23 cellular contexts compared by ENCODE assay signal in the genomic region with DNA sequence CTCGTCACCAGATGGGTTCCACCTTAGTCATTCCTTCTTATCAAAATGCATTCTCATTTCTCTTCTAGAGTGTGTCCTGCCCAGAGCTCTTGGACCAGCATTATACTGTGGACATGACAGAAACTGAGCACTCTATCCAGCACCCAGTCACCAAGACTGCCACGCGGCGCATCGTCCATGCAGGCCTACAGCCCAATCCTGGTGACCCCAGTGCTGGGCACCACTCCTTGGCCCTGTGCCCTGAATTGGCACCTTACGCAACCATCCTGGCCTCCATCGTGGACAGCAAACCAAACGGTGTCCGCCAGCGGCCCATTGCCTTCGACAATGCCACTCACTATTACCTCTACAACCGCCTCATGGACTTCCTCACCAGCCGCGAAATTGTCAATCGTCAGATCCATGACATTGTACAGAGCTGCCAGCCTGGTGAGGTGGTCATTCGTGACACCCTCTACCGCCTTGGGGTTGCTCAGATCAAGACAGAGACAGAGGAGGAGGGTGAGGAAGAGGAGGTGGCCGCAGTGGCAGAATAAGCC. TPM values are rescaled to one million over a fixed set of nuclear protein-coding genes. Genes with fewer than 3 reads are reported as not detected.
"Had no signal": no experiment of that assay in that cellular context is flagged by ENCODE, and none has a peak within 500 bp of the region (broad histone marks: within the 10 kb centered on the region; RNA-seq: fewer than 3 reads in every experiment).

No MANE protein-coding gene starts in this region.

- H3K27ac ChIP-seq: gastroesophageal sphincter, pancreas, psoas muscle, right atrium auricular region, tibial artery, VCaP had no signal

- H3K4me1 Mint-ChIP-seq: activated naive CD4-positive, alpha-beta T cell treated with anti-CD3 and anti-CD28 coated beads, Interleukin-2, amount 10 ng/mL, durations not matched to agents 7 days and 5 days; brain; mesothelial cell of epicardium had no signal

- H3K27me3 Mint-ChIP-seq: activated naive CD4-positive, alpha-beta T cell treated with anti-CD3 and anti-CD28 coated beads, Interleukin-2, amount 10 ng/mL, durations not matched to agents 7 days and 5 days; activated naive CD8-positive, alpha-beta T cell treated with anti-CD3 and anti-CD28 coated beads, Interleukin-2, amount 50 U/mL, for 24 hours; brain; effector memory CD8-positive, alpha-beta T cell; naive thymus-derived CD8-positive, alpha-beta T cell; stimulated activated naive CD8-positive, alpha-beta T cell treated with anti-CD3 and anti-CD28 coated beads, Interleukin-15, Interleukin-2, amounts not matched to agents 100 ng/mL and 50 ng/mL, for 24 hours had no signal

- H3K27ac Mint-ChIP-seq: activated naive CD4-positive, alpha-beta T cell treated with anti-CD3 and anti-CD28 coated beads, Interleukin-2, amount 10 ng/mL, durations not matched to agents 7 days and 5 days; activated naive CD8-positive, alpha-beta T cell treated with anti-CD3 and anti-CD28 coated beads, Interleukin-2, amount 50 U/mL, for 24 hours; effector memory CD8-positive, alpha-beta T cell; mesothelial cell of epicardium; stimulated activated naive CD8-positive, alpha-beta T cell treated with anti-CD3 and anti-CD28 coated beads, Interleukin-15, Interleukin-2, amounts not matched to agents 100 ng/mL and 50 ng/mL, for 24 hours; T-helper 2 cell treated with Interferon-gamma antibody and Interleukin-4, amounts not matched to agents 5 μg/mL and 100 μg/mL, for 36 hours had no signal

- H3K9me3 Mint-ChIP-seq: activated naive CD4-positive, alpha-beta T cell treated with anti-CD3 and anti-CD28 coated beads, Interleukin-2, amount 10 ng/mL, durations not matched to agents 7 days and 5 days; activated naive CD8-positive, alpha-beta T cell treated with anti-CD3 and anti-CD28 coated beads, Interleukin-2, amount 50 U/mL, for 24 hours; brain; effector memory CD8-positive, alpha-beta T cell; mesothelial cell of epicardium; naive thymus-derived CD8-positive, alpha-beta T cell; stimulated activated naive CD8-positive, alpha-beta T cell treated with anti-CD3 and anti-CD28 coated beads, Interleukin-15, Interleukin-2, amounts not matched to agents 100 ng/mL and 50 ng/mL, for 24 hours; T-helper 2 cell treated with Interferon-gamma antibody and Interleukin-4, amounts not matched to agents 5 μg/mL and 100 μg/mL, for 36 hours had no signal

- H3K4me1 ChIP-seq: gastroesophageal sphincter, pancreas, psoas muscle, right atrium auricular region, tibial artery had no signal

- H3K4me3 Mint-ChIP-seq: activated CD8-positive, alpha-beta T cell treated with anti-CD3 and anti-CD28 coated beads, Interleukin-2, amount 10 ng/mL, durations not matched to agents 7 days and 5 days; activated naive CD4-positive, alpha-beta T cell treated with anti-CD3 and anti-CD28 coated beads, Interleukin-2, amount 10 ng/mL, durations not matched to agents 7 days and 5 days; activated naive CD8-positive, alpha-beta T cell treated with anti-CD3 and anti-CD28 coated beads, Interleukin-2, amount 50 U/mL, for 24 hours; brain; effector memory CD8-positive, alpha-beta T cell; mesothelial cell of epicardium; naive thymus-derived CD8-positive, alpha-beta T cell; stimulated activated naive CD8-positive, alpha-beta T cell treated with anti-CD3 and anti-CD28 coated beads, Interleukin-15, Interleukin-2, amounts not matched to agents 100 ng/mL and 50 ng/mL, for 24 hours; T-helper 2 cell treated with Interferon-gamma antibody and Interleukin-4, amounts not matched to agents 5 μg/mL and 100 μg/mL, for 36 hours had no signal

- H3K9me3 ChIP-seq: gastroesophageal sphincter, pancreas, psoas muscle, right atrium auricular region, tibial artery had no signal

- H3K4me3 ChIP-seq: gastroesophageal sphincter, pancreas, psoas muscle, right atrium auricular region, tibial artery had no signal

- H3K27me3 ChIP-seq: gastroesophageal sphincter, pancreas, right atrium auricular region, tibial artery had no signal

- DNase-seq: activated CD4-positive, alpha-beta T cell treated with anti-CD3 and anti-CD28 coated beads, Interleukin-2, amount 50 U/mL, for 1 hour; activated CD8-positive, alpha-beta T cell treated with anti-CD3 and anti-CD28 coated beads, Interleukin-2, amount 10 ng/mL, durations not matched to agents 7 days and 5 days; activated effector memory CD4-positive, alpha-beta T cell treated with Interleukin-2 at 50 U/mL for 16 hours; activated naive CD4-positive, alpha-beta T cell treated with anti-CD3 and anti-CD28 coated beads, Interleukin-2, amount 10 ng/mL, durations not matched to agents 7 days and 5 days; activated naive CD8-positive, alpha-beta T cell treated with anti-CD3 and anti-CD28 coated beads, Interleukin-2, amount 50 U/mL, for 24 hours; activated T-cell treated with anti-CD3 and anti-CD28 coated beads, Interleukin-2, amount 50 U/mL, for 48 hours; effector memory CD8-positive, alpha-beta T cell; hypothalamus; left ventricle myocardium superior; mammary epithelial cell; naive thymus-derived CD8-positive, alpha-beta T cell; stimulated activated CD4-positive, alpha-beta T cell treated with anti-CD3 and anti-CD28 coated beads, Interleukin-12 subunit alpha, Interleukin-12 subunit beta, amount 100 ng/mL, for 4 hours; tibial artery had no signal

RNA-seq across cellular contexts. Expression of gene CSF1R, which starts 34.6 kb away (rescaled TPM):
- total RNA-seq: activated CD8-positive, alpha-beta T cell treated with anti-CD3 and anti-CD28 coated beads, Interleukin-2, amount 10 ng/mL, durations not matched to agents 7 days and 5 days; dermis microvascular lymphatic vessel endothelial cell had no signal
